1 cellular context compared by ENCODE assay signal in genomic region chr3:187616307-187616939, GRCh38.
TF ChIP-seq lines count a peak whose summit lies in the region.

No MANE protein-coding gene starts in this region.

TF ChIP-seq in HepG2, 621 proteins besides CTCF, POLR2A, EP300 and RAD21 (continued from another document):
- TF ChIP-seq THYN1 (CRISPR knock-in tag; IDR thresholded peaks at IDR 0.05; ENCODE audit: borderline replicate concordance, low read depth) = no peak
- TF ChIP-seq SOX5 (CRISPR knock-in tag; IDR thresholded peaks at IDR 0.05; ENCODE audit: borderline replicate concordance) = no peak
- TF ChIP-seq SMC3 (IDR thresholded peaks at IDR 0.05; ENCODE audit: low read length) = peak; percentile 71
- TF ChIP-seq NR2C2 (CRISPR knock-in tag; IDR thresholded peaks at IDR 0.05; ENCODE audit: borderline replicate concordance) = no peak
